In genomic region chr11:44615913-44616806, GRCh38 we compare ENCODE assay signal across 1 cellular context.
TF ChIP-seq lines count a peak whose summit lies in the region.

No MANE protein-coding gene starts in this region.

TF ChIP-seq in liver, 16 proteins besides CTCF, POLR2A, EP300 and RAD21 (continued from another document):
- TF ChIP-seq, protein P1, sequence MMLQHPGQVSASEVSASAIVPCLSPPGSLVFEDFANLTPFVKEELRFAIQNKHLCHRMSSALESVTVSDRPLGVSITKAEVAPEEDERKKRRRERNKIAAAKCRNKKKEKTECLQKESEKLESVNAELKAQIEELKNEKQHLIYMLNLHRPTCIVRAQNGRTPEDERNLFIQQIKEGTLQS (IDR thresholded peaks at IDR 0.05), result no peak
- TF ChIP-seq FOXA2 (IDR thresholded peaks at IDR 0.05) (no peak), RXRA (IDR thresholded peaks at IDR 0.05) (peak; percentile 30 to 60)
